Comparison of ENCODE assay signal across 25 cellular contexts in genomic region chr9:10411272-10411671, GRCh38.
DNase-seq lines count a peak whose midpoint lies in the region; ATAC-seq, FAIRE-seq and TF ChIP-seq lines count a peak whose summit lies in the region.
"Had no signal": no experiment of that assay in that cellular context is flagged by ENCODE, and none has a peak within 500 bp of the region (broad histone marks: within the 10 kb centered on the region; RNA-seq: fewer than 3 reads in every experiment).

No MANE protein-coding gene starts in this region.

- POLR2A ChIA-PET in HepG2 (lab: Yijun Ruan, JAX), result no interaction called here

- in situ Hi-C loops in HepG2 (cut with HindIII; ENCODE audit: extremely low pct_ligation_motif_present, low pct_unique_long_range_greater_than_20kb), result no loop called here

- no peaks in the 10 kb centered on the region for H3K36me3 Mint-ChIP-seq in activated naive CD8-positive, alpha-beta T cell treated with anti-CD3 and anti-CD28 coated beads for 36 hours
- H3K36me3 Mint-ChIP-seq: CD8-positive, alpha-beta T cell had no signal

- H3K27me3 Mint-ChIP-seq in activated naive CD8-positive, alpha-beta T cell treated with anti-CD3 and anti-CD28 coated beads for 36 hours, result no peaks in the 10 kb centered on the region
- H3K27me3 Mint-ChIP-seq: B cell; CD4-positive, alpha-beta T cell had no signal

- H3K36me3 ChIP-seq in HepG2 (replicated peaks in 1 of 2; ENCODE audit: control insufficient read depth in 1 of 2, insufficient read depth in 2 of 2, low read length in 2 of 2) (no peaks in the 10 kb centered on the region), right lobe of liver (no peaks in the 10 kb centered on the region)
- H3K36me3 ChIP-seq: BLaER1 treated with 17β-estradiol and CSF1 and Interleukin-3, amounts not matched to agents 10 nM and 100 nM had no signal

- intact Hi-C loops in HepG2 (cut with micrococcal nuclease; ENCODE audit: unreplicated experiment), result no loop called here
- intact Hi-C loops in right lobe of liver (cut with DNase I), result no loop called here

- H3K79me2 ChIP-seq in HepG2 (ENCODE audit: insufficient read depth, low read length), result no peaks in the 10 kb centered on the region

- H3K9ac ChIP-seq in HepG2 (ENCODE audit: insufficient read depth, low read depth, low read length), result no peak overlapping the region
- H3K9ac ChIP-seq: BLaER1 treated with 17β-estradiol and CSF1 and Interleukin-3, amounts not matched to agents 10 nM and 100 nM had no signal

- H4K20me1 ChIP-seq in HepG2 (ENCODE audit: insufficient read depth, low read length), result no peaks in the 10 kb centered on the region
- H4K20me1 ChIP-seq: BLaER1 treated with 17β-estradiol and CSF1 and Interleukin-3, amounts not matched to agents 10 nM and 100 nM had no signal

- ATAC-seq in HepG2 (no peak), right lobe of liver (no peak)
- ATAC-seq: CD8-positive, alpha-beta T cell; GM12878 had no signal

- CTCF ChIA-PET in HepG2 (lab: Yijun Ruan, JAX; ENCODE audit: low intra/inter-chr PET ratio, low total read pairs), result no interaction called here

- TF ChIP-seq RAD21 in HepG2 (CRISPR knock-in tag; IDR thresholded peaks at IDR 0.05), result no peak

- H3K9me3 Mint-ChIP-seq in activated naive CD8-positive, alpha-beta T cell treated with anti-CD3 and anti-CD28 coated beads for 36 hours, result peaks cover 18% of the 10 kb centered on the region

- TF ChIP-seq POLR2A in HepG2 (IDR thresholded peaks at IDR 0.05; ENCODE audit: insufficient read depth in 1 of 2, low read depth in 2 of 2, low read length in 2 of 2), result no peak
- TF ChIP-seq POLR2A in right lobe of liver (IDR thresholded peaks at IDR 0.05), result no peak

- no peaks in the 10 kb centered on the region for H3K4me1 Mint-ChIP-seq in activated naive CD8-positive, alpha-beta T cell treated with anti-CD3 and anti-CD28 coated beads for 36 hours
- H3K4me1 Mint-ChIP-seq: B cell had no signal

- DNase-seq in HepG2 (ENCODE audit: low spot score), result no peak
- DNase-seq in right lobe of liver, result no peak
- no peak for DNase-seq in D721Med (ENCODE audit: insufficient read length, low spot score)
- peak; percentile 23 for DNase-seq in NCI-H524 treated with DMSO at 0.1 percent for 48 hours (lab: John Stamatoyannopoulos, UW)
- no peak for DNase-seq in SHP77 (lab: John Stamatoyannopoulos, UW)
- DNase-seq in activated naive CD8-positive, alpha-beta T cell treated with anti-CD3 and anti-CD28 coated beads for 36 hours, result no peak
- DNase-seq: 8988T; AML-193; Caco-2; Calu3; CD4-positive, alpha-beta T cell; CD8-positive, alpha-beta T cell; DMS 273 treated with DMSO at 0.1 percent for 48 hours; DMS153; DMS53; DMS79; DND-41; EL; GDM1 had no signal

- TF ChIP-seq CTCF in HepG2 (CRISPR knock-in tag; IDR thresholded peaks at IDR 0.05) (no peak), right lobe of liver (IDR thresholded peaks at IDR 0.05) (no peak), D721Med (IDR thresholded peaks at IDR 0.05; ENCODE audit: insufficient read depth, missing control alignments) (no peak)

- no peaks in the 10 kb centered on the region for H3K27me3 ChIP-seq in HepG2 (ENCODE audit: control insufficient read depth in 1 of 2, insufficient read depth in 2 of 2, low read length in 2 of 2)
- no peaks in the 10 kb centered on the region for H3K27me3 ChIP-seq in right lobe of liver
- H3K27me3 ChIP-seq: BLaER1 treated with 17β-estradiol and CSF1 and Interleukin-3, amounts not matched to agents 10 nM and 100 nM had no signal

- no peak overlapping the region for H3K4me3 ChIP-seq in HepG2 (replicated peaks in 1 of 3; ENCODE audit: insufficient read depth in 1 of 3, low read depth in 2 of 3, low read length in 3 of 3)
- H3K4me3 ChIP-seq in right lobe of liver, result no peak overlapping the region
- H3K4me3 ChIP-seq: BLaER1 treated with 17β-estradiol and CSF1 and Interleukin-3, amounts not matched to agents 10 nM and 100 nM; GM12878 had no signal

- H3K27ac ChIP-seq in HepG2 (ENCODE audit: extremely low read length, insufficient read depth, low read length), result no peak overlapping the region
- no peak overlapping the region for H3K27ac ChIP-seq in right lobe of liver
- H3K27ac ChIP-seq: BLaER1 treated with 17β-estradiol and CSF1 and Interleukin-3, amounts not matched to agents 10 nM and 100 nM; C4-2B had no signal

- no peak overlapping the region for H3K4me3 Mint-ChIP-seq in activated naive CD8-positive, alpha-beta T cell treated with anti-CD3 and anti-CD28 coated beads for 36 hours
- H3K4me3 Mint-ChIP-seq: B cell; CD4-positive, alpha-beta T cell; CD8-positive, alpha-beta T cell had no signal

- no peak for TF ChIP-seq EP300 in HepG2 (IDR thresholded peaks at IDR 0.05; ENCODE audit: low read depth in 2 of 2, low read length in 2 of 2)
- no peak for TF ChIP-seq EP300 in HepG2 (CRISPR knock-in tag; IDR thresholded peaks at IDR 0.05; ENCODE audit: borderline replicate concordance)

- no peak overlapping the region for H3K27ac Mint-ChIP-seq in activated naive CD8-positive, alpha-beta T cell treated with anti-CD3 and anti-CD28 coated beads for 36 hours
- H3K27ac Mint-ChIP-seq: B cell; CD4-positive, alpha-beta T cell; CD8-positive, alpha-beta T cell had no signal

- H2AFZ ChIP-seq in HepG2 (ENCODE audit: low read length), result no peak overlapping the region

- no TSS peak for BruUV-seq in HepG2 (replicated peaks; lab: Mats Ljungman, UMichigan)

- no peaks in the 10 kb centered on the region for H3K4me1 ChIP-seq in HepG2 (ENCODE audit: insufficient read depth, low read length)
- H3K4me1 ChIP-seq in right lobe of liver, result no peaks in the 10 kb centered on the region
- H3K4me1 ChIP-seq: BLaER1 treated with 17β-estradiol and CSF1 and Interleukin-3, amounts not matched to agents 10 nM and 100 nM; Caco-2 had no signal

- H3K9me3 ChIP-seq in HepG2 (ENCODE audit: low read length), result no peaks in the 10 kb centered on the region
- H3K9me3 ChIP-seq in right lobe of liver, result no peaks in the 10 kb centered on the region
- H3K9me3 ChIP-seq: BLaER1 treated with 17β-estradiol and CSF1 and Interleukin-3, amounts not matched to agents 10 nM and 100 nM; Caco-2 had no signal

- H3K4me2 ChIP-seq in HepG2 (ENCODE audit: low read depth, low read length), result no peak overlapping the region
- H3K4me2 ChIP-seq: BLaER1 treated with 17β-estradiol and CSF1 and Interleukin-3, amounts not matched to agents 10 nM and 100 nM had no signal

- FAIRE-seq in HepG2 (lab: Jason Lieb, UNC) (no peak), D721Med (lab: Jason Lieb, UNC) (peak; percentile 38)
- FAIRE-seq: GM12878, GM12892, GM18507 had no signal

TF ChIP-seq in HepG2, 621 proteins besides CTCF, POLR2A, EP300 and RAD21:
- TF ChIP-seq ZBTB14 (CRISPR knock-in tag; IDR thresholded peaks at IDR 0.05) (no peak), ZNF3 (CRISPR knock-in tag; IDR thresholded peaks at IDR 0.05) (no peak), MYNN (CRISPR knock-in tag; IDR thresholded peaks at IDR 0.05; ENCODE audit: low read depth) (no peak), ZNF800 (CRISPR knock-in tag; IDR thresholded peaks at IDR 0.05) (no peak), MAFF (IDR thresholded peaks at IDR 0.05; ENCODE audit: low read depth, low read length) (0 out of 2 replicates have a peak, but pooled peaks have one; percentile 15), MAFK (conservative IDR thresholded peaks at IDR 0.05 in 1 of 2, IDR thresholded peaks at IDR 0.05 in 1 of 2; ENCODE audit: low read length in 2 of 2) (peak; percentile 21 to 64; a peak in 3 of 4 replicates), KMT2A (CRISPR knock-in tag; IDR thresholded peaks at IDR 0.05) (no peak)
